ENCODE assay signal across 24 cellular contexts in the genomic region with DNA sequence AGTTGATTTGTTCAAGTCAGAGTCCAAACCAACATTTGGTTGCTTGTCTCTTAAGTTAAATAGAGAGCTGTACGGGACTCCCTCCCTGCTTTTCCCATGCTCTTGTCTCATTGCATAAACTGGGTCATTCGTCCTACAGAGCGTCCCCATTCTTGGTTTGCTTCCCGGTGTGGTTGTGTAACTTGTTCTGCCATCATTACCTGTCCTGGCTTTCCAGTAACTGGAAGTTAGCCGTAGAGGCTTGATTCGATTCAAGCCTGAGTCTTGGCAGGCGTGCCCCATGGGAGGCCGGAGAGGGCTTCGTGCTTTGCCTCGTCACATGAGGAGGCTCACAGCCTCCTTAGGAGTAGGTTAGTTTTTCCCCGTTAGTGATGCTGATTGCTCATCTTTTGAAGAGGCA. TPM values are rescaled to one million over a fixed set of nuclear protein-coding genes. Genes with fewer than 3 reads are reported as not detected.
"Had no signal": no experiment of that assay in that cellular context is flagged by ENCODE, and none has a peak within 500 bp of the region (broad histone marks: within the 10 kb centered on the region; RNA-seq: fewer than 3 reads in every experiment).

No MANE protein-coding gene starts in this region.

- H3K9me3 ChIP-seq: colonic mucosa, esophagus muscularis mucosa, mucosa of descending colon, right atrium auricular region, spleen, stomach, testis, tibial artery had no signal

- H3K4me1 ChIP-seq: colonic mucosa, foreskin keratinocyte, neural progenitor cell, parathyroid adenoma, stomach, testis had no signal

- H3K27ac Mint-ChIP-seq: dendritic cell treated with granulocyte-macrophage colony-stimulating factor and Interleukin-4, amounts not matched to agents 40 ng/mL and 50 ng/mL, for 4 days; mesothelial cell of epicardium; neural progenitor cell; progenitor cell of endocrine pancreas; stimulated activated effector memory CD8-positive, alpha-beta T cell treated with anti-CD3 and anti-CD28 coated beads, Interleukin-12 subunit alpha, Interleukin-12 subunit beta, amount 100 ng/mL, for 72 hours had no signal

- ATAC-seq: foreskin keratinocyte; mucosa of descending colon; natural killer cell treated with Interleukin-12 subunit alpha and Interleukin-12 subunit beta and Interleukin-15 and Interleukin-18, amount 100 ng/mL, for 72 hours; stimulated activated effector memory CD8-positive, alpha-beta T cell treated with anti-CD3 and anti-CD28 coated beads, Interleukin-12 subunit alpha, Interleukin-12 subunit beta, amount 100 ng/mL, for 72 hours had no signal

- H3K4me1 Mint-ChIP-seq: immature natural killer cell; mesothelial cell of epicardium; naive B cell; neural progenitor cell; stimulated activated effector memory CD8-positive, alpha-beta T cell treated with anti-CD3 and anti-CD28 coated beads, Interleukin-12 subunit alpha, Interleukin-12 subunit beta, amount 100 ng/mL, for 72 hours had no signal

- DNase-seq: colonic mucosa; effector CD8-positive, alpha-beta T cell; foreskin keratinocyte; immature natural killer cell; mesenchymal stem cell; mucosa of descending colon; naive B cell; spleen; stimulated activated CD4-positive, alpha-beta T cell treated with anti-CD3 and anti-CD28 coated beads, Interleukin-4, amount 100 ng/mL, for 24 hours; stimulated activated naive CD4-positive, alpha-beta T cell treated with Interleukin-2 at 50 U/mL for 16 hours; stomach; testis had no signal

- H3K27me3 Mint-ChIP-seq: dendritic cell treated with granulocyte-macrophage colony-stimulating factor and Interleukin-4, amounts not matched to agents 40 ng/mL and 50 ng/mL, for 4 days; naive B cell; natural killer cell treated with Interleukin-12 subunit alpha and Interleukin-12 subunit beta and Interleukin-15 and Interleukin-18, amount 100 ng/mL, for 72 hours; progenitor cell of endocrine pancreas; type B pancreatic cell had no signal

- H3K27ac ChIP-seq: colonic mucosa, esophagus muscularis mucosa, foreskin keratinocyte, neural progenitor cell, parathyroid adenoma, right atrium auricular region, skin epidermis, spleen, testis, tibial artery had no signal

- H3K4me3 ChIP-seq: colonic mucosa, esophagus muscularis mucosa, mucosa of descending colon, neural progenitor cell, right atrium auricular region, skin epidermis, spleen, stomach, testis, tibial artery had no signal

- H3K4me3 Mint-ChIP-seq: dendritic cell treated with granulocyte-macrophage colony-stimulating factor and Interleukin-4, amounts not matched to agents 40 ng/mL and 50 ng/mL, for 4 days; immature natural killer cell; mesothelial cell of epicardium; natural killer cell treated with Interleukin-12 subunit alpha and Interleukin-12 subunit beta and Interleukin-15 and Interleukin-18, amount 100 ng/mL, for 72 hours; neural progenitor cell; stimulated activated effector memory CD8-positive, alpha-beta T cell treated with anti-CD3 and anti-CD28 coated beads, Interleukin-12 subunit alpha, Interleukin-12 subunit beta, amount 100 ng/mL, for 72 hours; type B pancreatic cell had no signal

- H3K27me3 ChIP-seq: colonic mucosa, esophagus muscularis mucosa, foreskin keratinocyte, neural progenitor cell, right atrium auricular region, spleen, stomach, testis, tibial artery had no signal

RNA-seq across cellular contexts. Expression of gene IL15RA, which starts 47.1 kb away (rescaled TPM):
- total RNA-seq: mesothelial cell of epicardium had no signal
